1 cellular context compared by ENCODE assay signal in genomic region chr17:48048321-48049140, GRCh38.
TF ChIP-seq lines count a peak whose summit lies in the region.

Gene NFE2L1, plus strand, starts transcription at chr17:48048359. Its CDS starts 2,760 bp downstream, at chr17:48051119.

TF ChIP-seq in HEK293, 187 proteins besides CTCF, POLR2A, EP300 and RAD21 (continued from another document and continues in another):
- TF ChIP-seq, protein P1, sequence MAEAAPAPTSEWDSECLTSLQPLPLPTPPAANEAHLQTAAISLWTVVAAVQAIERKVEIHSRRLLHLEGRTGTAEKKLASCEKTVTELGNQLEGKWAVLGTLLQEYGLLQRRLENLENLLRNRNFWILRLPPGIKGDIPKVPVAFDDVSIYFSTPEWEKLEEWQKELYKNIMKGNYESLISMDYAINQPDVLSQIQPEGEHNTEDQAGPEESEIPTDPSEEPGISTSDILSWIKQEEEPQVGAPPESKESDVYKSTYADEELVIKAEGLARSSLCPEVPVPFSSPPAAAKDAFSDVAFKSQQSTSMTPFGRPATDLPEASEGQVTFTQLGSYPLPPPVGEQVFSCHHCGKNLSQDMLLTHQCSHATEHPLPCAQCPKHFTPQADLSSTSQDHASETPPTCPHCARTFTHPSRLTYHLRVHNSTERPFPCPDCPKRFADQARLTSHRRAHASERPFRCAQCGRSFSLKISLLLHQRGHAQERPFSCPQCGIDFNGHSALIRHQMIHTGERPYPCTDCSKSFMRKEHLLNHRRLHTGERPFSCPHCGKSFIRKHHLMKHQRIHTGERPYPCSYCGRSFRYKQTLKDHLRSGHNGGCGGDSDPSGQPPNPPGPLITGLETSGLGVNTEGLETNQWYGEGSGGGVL (tag by site-specific recombination; IDR thresholded peaks at IDR 0.05) = peak; percentile 88
- TF ChIP-seq INSM2 (tag by site-specific recombination; IDR thresholded peaks at IDR 0.05) (peak; percentile 71), ZNF391 (tag by site-specific recombination; IDR thresholded peaks at IDR 0.05; ENCODE audit: borderline replicate concordance, low read depth) (peak; percentile 21; the same call in 1 of the 2 replicates), HOXD13 (CRISPR knock-in tag; IDR thresholded peaks at IDR 0.05; ENCODE audit: borderline replicate concordance) (no peak), ZNF843 (tag by site-specific recombination; IDR thresholded peaks at IDR 0.05) (peak; percentile 32; the same call in 1 of the 2 replicates), ZXDB (tag by site-specific recombination; IDR thresholded peaks at IDR 0.05) (peak; percentile 87), GLIS2 (tag by site-specific recombination; IDR thresholded peaks at IDR 0.05) (peak; percentile 69; the same call in 1 of the 2 replicates), YY2 (tag by site-specific recombination; IDR thresholded peaks at IDR 0.05) (0 out of 2 replicates have a peak, but pooled peaks have one; percentile 22), ZNF776 (tag by site-specific recombination; IDR thresholded peaks at IDR 0.05; ENCODE audit: borderline replicate concordance) (no peak), ZSCAN16 (tag by site-specific recombination; IDR thresholded peaks at IDR 0.05) (0 out of 2 replicates have a peak, but pooled peaks have one; percentile 48), ZNF76 (tag by site-specific recombination; IDR thresholded peaks at IDR 0.05; ENCODE audit: borderline replicate concordance, low read depth) (peak; percentile 25), ZNF596 (tag by site-specific recombination; IDR thresholded peaks at IDR 0.05) (0 out of 2 replicates have a peak, but pooled peaks have one; percentile 15), OSR2 (tag by site-specific recombination; IDR thresholded peaks at IDR 0.05) (peak; percentile 35; the same call in 1 of the 2 replicates), ZSCAN5A (tag by site-specific recombination; IDR thresholded peaks at IDR 0.05) (peak; percentile 97), SETDB1 (IDR thresholded peaks at IDR 0.05; ENCODE audit: insufficient read length, low read length) (no peak), ZNF561 (tag by site-specific recombination; IDR thresholded peaks at IDR 0.05; ENCODE audit: borderline replicate concordance) (peak; percentile 48; the same call in 1 of the 2 replicates), PRDM1 (tag by site-specific recombination; IDR thresholded peaks at IDR 0.05) (no peak), PATZ1 (tag by site-specific recombination; IDR thresholded peaks at IDR 0.05) (peak; percentile 96), ZNF623 (tag by site-specific recombination; IDR thresholded peaks at IDR 0.05) (no peak; the same call in 1 of the 2 replicates), ZBTB20 (tag by site-specific recombination; IDR thresholded peaks at IDR 0.05) (peak; percentile 99), KLF16 (tag by site-specific recombination; IDR thresholded peaks at IDR 0.05) (peak; percentile 91), ZNF660 (tag by site-specific recombination; IDR thresholded peaks at IDR 0.05) (peak; percentile 24), ZIC2 (tag by site-specific recombination; IDR thresholded peaks at IDR 0.05) (no peak), ZNF600 (tag by site-specific recombination; IDR thresholded peaks at IDR 0.05) (peak; percentile 55), ZEB2 (tag by site-specific recombination; IDR thresholded peaks at IDR 0.05) (peak; percentile 94), ZNF341 (tag by site-specific recombination; IDR thresholded peaks at IDR 0.05; ENCODE audit: low read depth) (peak; percentile 95), TSHZ1 (tag by site-specific recombination; IDR thresholded peaks at IDR 0.05; ENCODE audit: borderline replicate concordance) (0 out of 2 replicates have a peak, but pooled peaks have one; percentile 5), ZFHX2 (tag by site-specific recombination; conservative IDR thresholded peaks at IDR 0.05) (peak; percentile 45; the same call in 1 of the 2 replicates), KLF1 (tag by site-specific recombination; IDR thresholded peaks at IDR 0.05) (peak; percentile 92), ZNF292 (tag by site-specific recombination; IDR thresholded peaks at IDR 0.05; ENCODE audit: borderline replicate concordance, low read depth) (no peak), ZNF248 (tag by site-specific recombination; IDR thresholded peaks at IDR 0.05) (no peak), ZNF24 (tag by site-specific recombination; IDR thresholded peaks at IDR 0.05) (0 out of 2 replicates have a peak, but pooled peaks have one; percentile 23), ZFP37 (tag by site-specific recombination; IDR thresholded peaks at IDR 0.05) (peak; percentile 68; the same call in 1 of the 2 replicates)
- TF ChIP-seq, protein P2, sequence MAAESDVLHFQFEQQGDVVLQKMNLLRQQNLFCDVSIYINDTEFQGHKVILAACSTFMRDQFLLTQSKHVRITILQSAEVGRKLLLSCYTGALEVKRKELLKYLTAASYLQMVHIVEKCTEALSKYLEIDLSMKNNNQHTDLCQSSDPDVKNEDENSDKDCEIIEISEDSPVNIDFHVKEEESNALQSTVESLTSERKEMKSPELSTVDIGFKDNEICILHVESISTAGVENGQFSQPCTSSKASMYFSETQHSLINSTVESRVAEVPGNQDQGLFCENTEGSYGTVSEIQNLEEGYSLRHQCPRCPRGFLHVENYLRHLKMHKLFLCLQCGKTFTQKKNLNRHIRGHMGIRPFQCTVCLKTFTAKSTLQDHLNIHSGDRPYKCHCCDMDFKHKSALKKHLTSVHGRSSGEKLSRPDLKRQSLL (tag by site-specific recombination; IDR thresholded peaks at IDR 0.05) = 0 out of 2 replicates have a peak, but pooled peaks have one; percentile 21
- TF ChIP-seq, protein P3, sequence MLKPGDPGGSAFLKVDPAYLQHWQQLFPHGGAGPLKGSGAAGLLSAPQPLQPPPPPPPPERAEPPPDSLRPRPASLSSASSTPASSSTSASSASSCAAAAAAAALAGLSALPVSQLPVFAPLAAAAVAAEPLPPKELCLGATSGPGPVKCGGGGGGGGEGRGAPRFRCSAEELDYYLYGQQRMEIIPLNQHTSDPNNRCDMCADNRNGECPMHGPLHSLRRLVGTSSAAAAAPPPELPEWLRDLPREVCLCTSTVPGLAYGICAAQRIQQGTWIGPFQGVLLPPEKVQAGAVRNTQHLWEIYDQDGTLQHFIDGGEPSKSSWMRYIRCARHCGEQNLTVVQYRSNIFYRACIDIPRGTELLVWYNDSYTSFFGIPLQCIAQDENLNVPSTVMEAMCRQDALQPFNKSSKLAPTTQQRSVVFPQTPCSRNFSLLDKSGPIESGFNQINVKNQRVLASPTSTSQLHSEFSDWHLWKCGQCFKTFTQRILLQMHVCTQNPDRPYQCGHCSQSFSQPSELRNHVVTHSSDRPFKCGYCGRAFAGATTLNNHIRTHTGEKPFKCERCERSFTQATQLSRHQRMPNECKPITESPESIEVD (tag by site-specific recombination; IDR thresholded peaks at IDR 0.05) = no peak
- TF ChIP-seq, protein P4, sequence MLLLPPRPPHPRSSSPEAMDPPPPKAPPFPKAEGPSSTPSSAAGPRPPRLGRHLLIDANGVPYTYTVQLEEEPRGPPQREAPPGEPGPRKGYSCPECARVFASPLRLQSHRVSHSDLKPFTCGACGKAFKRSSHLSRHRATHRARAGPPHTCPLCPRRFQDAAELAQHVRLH (tag by site-specific recombination; IDR thresholded peaks at IDR 0.05) = peak; percentile 64
- TF ChIP-seq, protein P5, sequence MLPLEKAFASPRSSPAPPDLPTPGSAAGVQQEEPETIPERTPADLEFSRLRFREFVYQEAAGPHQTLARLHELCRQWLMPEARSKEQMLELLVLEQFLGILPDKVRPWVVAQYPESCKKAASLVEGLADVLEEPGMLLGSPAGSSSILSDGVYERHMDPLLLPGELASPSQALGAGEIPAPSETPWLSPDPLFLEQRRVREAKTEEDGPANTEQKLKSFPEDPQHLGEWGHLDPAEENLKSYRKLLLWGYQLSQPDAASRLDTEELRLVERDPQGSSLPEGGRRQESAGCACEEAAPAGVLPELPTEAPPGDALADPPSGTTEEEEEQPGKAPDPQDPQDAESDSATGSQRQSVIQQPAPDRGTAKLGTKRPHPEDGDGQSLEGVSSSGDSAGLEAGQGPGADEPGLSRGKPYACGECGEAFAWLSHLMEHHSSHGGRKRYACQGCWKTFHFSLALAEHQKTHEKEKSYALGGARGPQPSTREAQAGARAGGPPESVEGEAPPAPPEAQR (tag by site-specific recombination; IDR thresholded peaks at IDR 0.05) = 0 out of 2 replicates have a peak, but pooled peaks have one; percentile 28
- TF ChIP-seq, protein P6, sequence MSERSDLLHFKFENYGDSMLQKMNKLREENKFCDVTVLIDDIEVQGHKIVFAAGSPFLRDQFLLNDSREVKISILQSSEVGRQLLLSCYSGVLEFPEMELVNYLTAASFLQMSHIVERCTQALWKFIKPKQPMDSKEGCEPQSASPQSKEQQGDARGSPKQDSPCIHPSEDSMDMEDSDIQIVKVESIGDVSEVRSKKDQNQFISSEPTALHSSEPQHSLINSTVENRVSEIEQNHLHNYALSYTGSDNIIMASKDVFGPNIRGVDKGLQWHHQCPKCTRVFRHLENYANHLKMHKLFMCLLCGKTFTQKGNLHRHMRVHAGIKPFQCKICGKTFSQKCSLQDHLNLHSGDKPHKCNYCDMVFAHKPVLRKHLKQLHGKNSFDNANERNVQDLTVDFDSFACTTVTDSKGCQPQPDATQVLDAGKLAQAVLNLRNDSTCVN (tag by site-specific recombination; optimal IDR thresholded peaks at IDR 0.05) = peak; percentile 93
